Comparison of ENCODE assay signal across 30 cellular contexts in genomic region chr17:73703917-73704316, GRCh38.
"Had no signal": no experiment of that assay in that cellular context is flagged by ENCODE, and none has a peak within 500 bp of the region (broad histone marks: within the 10 kb centered on the region; RNA-seq: fewer than 3 reads in every experiment).

No MANE protein-coding gene starts in this region.

- H3K36me3 Mint-ChIP-seq: natural killer cell; neural progenitor cell; stimulated activated memory B cell treated with anti-CD40 and anti-IgM and Interleukin-4, amounts not matched to agents 10 μg/mL and 1 μg/mL and 100 μg/mL, for 72 hours; type B pancreatic cell had no signal

- ATAC-seq: naive thymus-derived CD4-positive, alpha-beta T cell; natural killer cell; psoas muscle; right cardiac atrium; sciatic nerve; stimulated activated memory B cell treated with anti-CD40 and anti-IgM and Interleukin-4, amounts not matched to agents 10 μg/mL and 1 μg/mL and 100 μg/mL, for 72 hours; stimulated activated naive CD8-positive, alpha-beta T cell treated with anti-CD3 and anti-CD28 coated beads, Interleukin-15, amount 100 ng/mL, for 72 hours; upper lobe of right lung had no signal

- H3K4me1 ChIP-seq: neural progenitor cell, parathyroid adenoma, psoas muscle, suprapubic skin, tibial artery, transverse colon, upper lobe of right lung, uterus had no signal

- H3K79me2 ChIP-seq: parathyroid adenoma had no signal

- H3K4me2 ChIP-seq: neural progenitor cell had no signal

- H3K27me3 Mint-ChIP-seq: stimulated activated naive CD8-positive, alpha-beta T cell treated with anti-CD3 and anti-CD28 coated beads, Interleukin-15, amount 100 ng/mL, for 72 hours had no signal

- H3K36me3 ChIP-seq: neural progenitor cell, ovary, suprapubic skin, tibial artery, transverse colon, upper lobe of right lung, uterus had no signal

- H3K27ac ChIP-seq: neural progenitor cell, ovary, parathyroid adenoma, psoas muscle, skin epidermis, suprapubic skin, testis, tibial artery, transverse colon, upper lobe of right lung, uterus had no signal

- H3K4me3 ChIP-seq: neural progenitor cell, ovary, psoas muscle, skin epidermis, suprapubic skin, testis, tibial artery, transverse colon, upper lobe of right lung, uterus had no signal

- H3K9ac ChIP-seq: neural progenitor cell, parathyroid adenoma had no signal

- H3K9me3 ChIP-seq: ovary, psoas muscle, suprapubic skin, testis, transverse colon, upper lobe of right lung, uterus had no signal

- H3K4me1 Mint-ChIP-seq: natural killer cell; nephron; stimulated activated memory B cell treated with anti-CD40 and anti-IgM and Interleukin-4, amounts not matched to agents 10 μg/mL and 1 μg/mL and 100 μg/mL, for 72 hours; stimulated activated naive CD8-positive, alpha-beta T cell treated with anti-CD3 and anti-CD28 coated beads, Interleukin-15, amount 100 ng/mL, for 72 hours had no signal

- DNase-seq: naive thymus-derived CD4-positive, alpha-beta T cell; natural killer cell; occipital lobe; ovary; posterior cingulate gyrus; psoas muscle; right cardiac atrium; stimulated activated CD4-positive, alpha-beta T cell treated with anti-CD3 and anti-CD28 coated beads, Interleukin-15, amount 100 ng/mL, for 24 hours; stimulated activated CD4-positive, alpha-beta T cell treated with anti-CD3 and anti-CD28 coated beads, Interleukin-2, amount 100 ng/mL, for 24 hours; stimulated activated CD4-positive, alpha-beta T cell treated with anti-CD3 and anti-CD28 coated beads, Interleukin-4, amount 100 ng/mL, for 1 hour; stimulated activated CD4-positive, alpha-beta T cell treated with anti-CD3 and anti-CD28 coated beads, Interleukin-4, amount 100 ng/mL, for 4 hours; stimulated activated CD8-positive, alpha-beta memory T cell treated with anti-CD3 and anti-CD28 coated beads, Interleukin-4, amount 100 ng/mL, for 48 hours; stimulated activated naive CD4-positive, alpha-beta T cell; stimulated activated naive CD8-positive, alpha-beta T cell treated with anti-CD3 and anti-CD28 coated beads, Interleukin-15, amount 100 ng/mL, for 72 hours; stimulated activated naive CD8-positive, alpha-beta T cell treated with anti-CD3 and anti-CD28 coated beads, Interleukin-15, Interleukin-2, amounts not matched to agents 100 U/mL and 50 U/mL, for 24 hours; substantia nigra; testis; transverse colon; upper lobe of right lung; uterus had no signal

- H3K9me3 Mint-ChIP-seq: natural killer cell, type B pancreatic cell had no signal

- H3K27ac Mint-ChIP-seq: naive thymus-derived CD4-positive, alpha-beta T cell; natural killer cell; nephron; progenitor cell of endocrine pancreas; stimulated activated memory B cell treated with anti-CD40 and anti-IgM and Interleukin-4, amounts not matched to agents 10 μg/mL and 1 μg/mL and 100 μg/mL, for 72 hours; stimulated activated naive CD8-positive, alpha-beta T cell treated with anti-CD3 and anti-CD28 coated beads, Interleukin-15, amount 100 ng/mL, for 72 hours; type B pancreatic cell had no signal

- H3K27me3 ChIP-seq: ovary, testis, upper lobe of right lung, uterus had no signal

- H3K4me3 Mint-ChIP-seq: naive thymus-derived CD4-positive, alpha-beta T cell; natural killer cell; nephron; neural progenitor cell; stimulated activated memory B cell treated with anti-CD40 and anti-IgM and Interleukin-4, amounts not matched to agents 10 μg/mL and 1 μg/mL and 100 μg/mL, for 72 hours; stimulated activated naive CD8-positive, alpha-beta T cell treated with anti-CD3 and anti-CD28 coated beads, Interleukin-15, amount 100 ng/mL, for 72 hours; type B pancreatic cell had no signal

- H2AFZ ChIP-seq: neural progenitor cell, parathyroid adenoma had no signal
